8 cellular contexts compared by ENCODE assay signal in genomic region chr1:61043010-61043820, GRCh38. TPM values are rescaled to one million over a fixed set of nuclear protein-coding genes. Genes with fewer than 3 reads are reported as not detected.
DNase-seq lines count a peak whose midpoint lies in the region; ATAC-seq, FAIRE-seq and TF ChIP-seq lines count a peak whose summit lies in the region.

No MANE protein-coding gene starts in this region.

- H3K4me2 ChIP-seq in neuronal stem cell (ENCODE audit: insufficient read depth, low read length, poor library complexity, severe bottlenecking), result peak overlapping the region; percentile 91

- H4K8ac ChIP-seq in neuronal stem cell (ENCODE audit: low read depth, low read length), result peak overlapping the region; percentile 43

- peak overlapping the region; percentile 49 for H2AFZ ChIP-seq in neuronal stem cell (ENCODE audit: low read length)

- TF ChIP-seq EP300 in stomach (IDR thresholded peaks at IDR 0.05), result no peak

- peak overlapping the region; percentile 80 for H3K23ac ChIP-seq in neuronal stem cell (ENCODE audit: low read depth, low read length, poor library complexity)

- H3K4me3 ChIP-seq in neuronal stem cell (ENCODE audit: low read length in 2 of 2) (peak overlapping the region in 1 of 2 donors; percentile 78), stomach (peak overlapping the region; percentile 49 to 63 (median 56))

- peak overlapping the region; percentile 85 for H2BK15ac ChIP-seq in neuronal stem cell (ENCODE audit: low read length)

- peak overlapping the region; percentile 30 for H4K91ac ChIP-seq in neuronal stem cell (ENCODE audit: low read depth, low read length, poor library complexity)

- DNase-seq in GM13977 (ENCODE audit: low spot score) (peak; percentile 72), RWPE1 (ENCODE audit: low spot score) (peak; percentile 85), frontal cortex (ENCODE audit: low spot score in 2 of 2) (peak; percentile 82), neuronal stem cell (ENCODE audit: low spot score) (peak; percentile 77), stomach (peak; percentile 92)
- peak; percentile 86 for DNase-seq in activated naive CD4-positive, alpha-beta T cell treated with Interleukin-2 at 50 U/mL for 16 hours
- DNase-seq in NK-92 treated with Interleukin-12 subunit alpha and Interleukin-12 subunit beta, amount 100 ng/mL, for 24 hours (lab: John Stamatoyannopoulos, UW), result no peak

- H3K79me1 ChIP-seq in neuronal stem cell (ENCODE audit: low read depth, low read length), result no peaks in the 10 kb centered on the region

- H3K18ac ChIP-seq in neuronal stem cell (ENCODE audit: low read length), result peak overlapping the region; percentile 99

- H3K27ac ChIP-seq in RWPE1 (0 out of 2 replicates have a peak overlapping the region, but pooled peaks have one; percentile 1), neuronal stem cell (replicated peaks; ENCODE audit: low read length) (no peak overlapping the region), stomach (peak overlapping the region; percentile 63 to 89 (median 74))

- no peak for TF ChIP-seq POLR2A in stomach (IDR thresholded peaks at IDR 0.05)

- peak; percentile 77 for ATAC-seq in HG03521 (IDR thresholded peaks at IDR 0.05; ENCODE audit: unreplicated experiment)

- peak overlapping the region; percentile 37 for H2AK5ac ChIP-seq in neuronal stem cell (ENCODE audit: low read depth, low read length)

- peak overlapping the region; percentile 88 for H3K9ac ChIP-seq in neuronal stem cell (ENCODE audit: low read depth, low read length, poor library complexity)

- H2BK5ac ChIP-seq in neuronal stem cell (ENCODE audit: low read length), result no peak overlapping the region

- H3K36me3 ChIP-seq in neuronal stem cell (replicated peaks in 1 of 2; ENCODE audit: control insufficient read depth in 2 of 2, insufficient read depth in 2 of 2, low read length in 2 of 2), result no peaks in the 10 kb centered on the region
- H3K36me3 ChIP-seq in stomach, result no peaks in the 10 kb centered on the region

- POLR2A ChIA-PET in RWPE1 (lab: Yijun Ruan, JAX; ENCODE audit: low non-redundant PET), result no interaction called here

- H3K14ac ChIP-seq in neuronal stem cell (ENCODE audit: low read length), result peak overlapping the region; percentile 82

- no peak overlapping the region for H3K4ac ChIP-seq in neuronal stem cell (ENCODE audit: low read length)

- H3K9me3 ChIP-seq in neuronal stem cell (replicated peaks in 1 of 2; ENCODE audit: control insufficient read depth in 2 of 2, insufficient read depth in 1 of 2, low read depth in 1 of 2, low read length in 2 of 2) (no peaks in the 10 kb centered on the region), stomach (no peaks in the 10 kb centered on the region)

- peak overlapping the region; percentile 96 for H2BK120ac ChIP-seq in neuronal stem cell (ENCODE audit: low read depth, low read length)

- in situ Hi-C loops in GM13977 (cut with MboI; ENCODE audit: low pct_unique_long_range_greater_than_20kb, low sequenced_read_pairs, unreplicated experiment), result no loop called here

- H3K4me1 ChIP-seq in neuronal stem cell (ENCODE audit: control insufficient read depth in 2 of 2, insufficient read depth in 1 of 2, low read depth in 1 of 2, low read length in 2 of 2) (peaks cover 0 to 5% of the 10 kb centered on the region in 2 donors), stomach (peaks cover 4 to 11% (median 6%) of the 10 kb centered on the region in 4 donors)

- FAIRE-seq in frontal cortex (lab: Jason Lieb, UNC), result no peak

- no CpG with 5 or more reads among the region's 85 CpGs for whole genome bisulfite sequencing in neuronal stem cell (ENCODE audit: extremely low coverage in 2 of 2, insufficient read length in 2 of 2, insufficient replicate concordance in 1 of 2), 2 donors
- 5 to 14% (median 8%) methylated on average over 33 to 85 of the region's 85 CpGs for WGBS in stomach, 5 donors

- intact Hi-C loops in stomach (cut with DNase I; ENCODE audit: low total_unique reads), result no loop called here

- CTCF ChIA-PET in RWPE1 (lab: Yijun Ruan, JAX), result interaction anchor here (0.5 to 2.3 kb wide), 19 partner anchors 10 to 1803 kb away, joined by 3 to 12 read pairs (median 3); no protein-coding TSS in a partner anchor

- H3K27me3 ChIP-seq in neuronal stem cell (ENCODE audit: control insufficient read depth in 3 of 3, insufficient read depth in 3 of 3, low read depth in 1 of 3, low read length in 3 of 3) (peaks cover 0 to 26% (median 18%) of the 10 kb centered on the region in 3 experiments), stomach (no peaks in the 10 kb centered on the region)

- TF ChIP-seq CTCF in GM13977 (IDR thresholded peaks at IDR 0.05; ENCODE audit: extremely low read depth, insufficient read depth, missing control alignments), result peak; percentile 66
- TF ChIP-seq CTCF in RWPE1 (conservative IDR thresholded peaks at IDR 0.05; ENCODE audit: low read depth), result peak; percentile 89
- peak in 5 of 7 experiments; percentile 74 to 89 (median 77) for TF ChIP-seq CTCF in stomach (IDR thresholded peaks at IDR 0.05)

- no peak overlapping the region for H2BK12ac ChIP-seq in neuronal stem cell (ENCODE audit: low read length)

RNA-seq across cellular contexts. Expression of gene NFIA, which starts 39.1 kb away (rescaled TPM):
- 35.5 TPM for total RNA-seq in frontal cortex
- 0.24 TPM for polyA plus RNA-seq in neuronal stem cell (2013, experiment 1 of 2)
- 0.30 TPM for polyA plus RNA-seq in neuronal stem cell (2013, experiment 2 of 2)
- 100 to 1,000 TPM in 1 of 5 donors, 10 to 100 TPM in 4; 16.8 to 108 (median 61.0) TPM for total RNA-seq in stomach
- 10 to 100 TPM in 2 of 3 donors, 1 to 10 TPM in 1; 9.6 to 11.9 (median 10.0) TPM for polyA plus RNA-seq in stomach
